In genomic region chr9:87647114-87647513, GRCh38 we compare ENCODE assay signal across 20 cellular contexts.
A peak's percentile ranks its signal among the peaks of the same experiment; 100 is the strongest.
DNase-seq lines count a peak whose midpoint lies in the region; ATAC-seq and TF ChIP-seq lines count a peak whose summit lies in the region.
"Had no signal": no experiment of that assay in that cellular context is flagged by ENCODE, and none has a peak within 500 bp of the region (broad histone marks: within the 10 kb centered on the region; RNA-seq: fewer than 3 reads in every experiment).

No MANE protein-coding gene starts in this region.

- peak overlapping the region in 2 of 3 experiments; percentile 12 to 50 for H3K27ac Mint-ChIP-seq in nephron
- H3K27ac Mint-ChIP-seq: CD4-positive, CD25-positive, alpha-beta regulatory T cell; CD8-positive, alpha-beta memory T cell; GM23338; HFFc6; IgD-negative memory B cell had no signal

- H3K9me3 Mint-ChIP-seq in nephron = no peaks in the 10 kb centered on the region
- H3K9me3 Mint-ChIP-seq: CD4-positive, CD25-positive, alpha-beta regulatory T cell; CD8-positive, alpha-beta memory T cell; GM23338; HFFc6 had no signal

- peaks cover 48% of the 10 kb centered on the region for H3K36me3 Mint-ChIP-seq in nephron (ENCODE audit: low read depth)
- H3K36me3 Mint-ChIP-seq: CD4-positive, CD25-positive, alpha-beta regulatory T cell; CD8-positive, alpha-beta memory T cell; IgD-negative memory B cell had no signal

- peak; percentile 44 for DNase-seq in amniotic epithelial cell (ENCODE audit: low read depth)
- DNase-seq in kidney tubule cell (ENCODE audit: low spot score) = peak; percentile 45
- no peak for DNase-seq in NK-92 treated with Interleukin-12 subunit alpha and Interleukin-12 subunit beta, amount 100 ng/mL, for 24 hours (lab: John Stamatoyannopoulos, UW)
- DNase-seq in activated T-cell treated with anti-CD3 and anti-CD28 coated beads for 4 hours = no peak
- DNase-seq in CD1c-positive myeloid dendritic cell (ENCODE audit: extremely low spot score) = no peak
- DNase-seq: 8988T; CD4-positive, CD25-positive, alpha-beta regulatory T cell; CD8-positive, alpha-beta memory T cell; COR-L47; DMS 273 treated with DMSO at 0.1 percent for 48 hours; DMS53; DND-41; H7; HFFc6 had no signal

- H3K4me1 Mint-ChIP-seq in nephron = peaks cover 25% of the 10 kb centered on the region
- H3K4me1 Mint-ChIP-seq: CD4-positive, CD25-positive, alpha-beta regulatory T cell; CD8-positive, alpha-beta memory T cell; IgD-negative memory B cell had no signal

- H3K27me3 Mint-ChIP-seq in nephron (ENCODE audit: low read depth) = no peaks in the 10 kb centered on the region
- H3K27me3 Mint-ChIP-seq: CD4-positive, CD25-positive, alpha-beta regulatory T cell; CD8-positive, alpha-beta memory T cell had no signal

- no peak overlapping the region for H3K4me3 Mint-ChIP-seq in nephron
- H3K4me3 Mint-ChIP-seq: CD4-positive, CD25-positive, alpha-beta regulatory T cell; CD8-positive, alpha-beta memory T cell; GM23338; HFFc6; IgD-negative memory B cell had no signal

- no peak for TF ChIP-seq CTCF in nephron (IDR thresholded peaks at IDR 0.05; ENCODE audit: unreplicated experiment in 3 of 3)

- ATAC-seq in HG03039 (IDR thresholded peaks at IDR 0.05; ENCODE audit: unreplicated experiment) = no peak
- ATAC-seq: GM23338, HCT116, HepG2 had no signal

Comparison
In these comparisons a context has a peak if more than half of its experiments do, and no peak if none do; other contexts are left out.
1. DNase-seq: peak in amniotic epithelial cell (single experiment) and kidney tubule cell (single experiment); none in NK-92 treated with Interleukin-12 subunit alpha and Interleukin-12 subunit beta, amount 100 ng/mL, for 24 hours (single experiment), activated T-cell treated with anti-CD3 and anti-CD28 coated beads for 4 hours (single experiment) and CD1c-positive myeloid dendritic cell (single experiment).